Comparison of ENCODE assay signal across 11 cellular contexts in genomic region chr5:54884195-54884536, GRCh38.
A peak's percentile ranks its signal among the peaks of the same experiment; 100 is the strongest.
DNase-seq lines count a peak whose midpoint lies in the region; ATAC-seq and TF ChIP-seq lines count a peak whose summit lies in the region.
"Had no signal": no experiment of that assay in that cellular context is flagged by ENCODE, and none has a peak within 500 bp of the region (broad histone marks: within the 10 kb centered on the region; RNA-seq: fewer than 3 reads in every experiment).

No MANE protein-coding gene starts in this region.

- intact Hi-C loops in breast epithelium (cut with DNase I; ENCODE audit: low total_unique reads), result no loop called here
- intact Hi-C loops in mammary epithelial cell (cut with micrococcal nuclease), result no loop called here
- intact Hi-C loops in naive thymus-derived CD4-positive, alpha-beta T cell (cut with micrococcal nuclease), result no loop called here
- intact Hi-C loops in activated T-helper 2 cell treated with anti-CD3 and anti-CD28 coated beads, Interferon-gamma antibody, Interleukin-2, Interleukin-4, amounts not matched to agents 10 μg/mL and 5 μg/mL and 100 μg/mL, durations not matched to agents 14 hours and 24 hours and 36 hours (cut with micrococcal nuclease), result loop anchor here (10.0 kb wide), 1 partner anchor 341 kb away; the partner anchor contains the start of gene MCIDAS

- 70% methylated on average over 2 of the region's 18 CpGs for WGBS in mammary epithelial cell (ENCODE audit: low coverage, missing lambda C conversion rate)
- 38 to 42% methylated on average over 12 to 14 of the region's 18 CpGs for WGBS in tibial nerve, 2 donors

- peak overlapping the region; percentile 87 for H3K4me3 Mint-ChIP-seq in endothelial cell (ENCODE audit: unreplicated experiment)
- H3K4me3 Mint-ChIP-seq in naive thymus-derived CD4-positive, alpha-beta T cell, result peak overlapping the region in 9 of 10 donors; percentile 21 to 91 (median 54)
- no peak overlapping the region for H3K4me3 Mint-ChIP-seq in activated T-helper 2 cell treated with anti-CD3 and anti-CD28 coated beads, Interferon-gamma antibody, Interleukin-2, Interleukin-4, amounts not matched to agents 10 μg/mL and 5 μg/mL and 100 μg/mL, durations not matched to agents 14 hours and 24 hours and 36 hours (ENCODE audit: low read depth)

- no TSS peak for BruUV-seq in mammary epithelial cell (replicated peaks; lab: Mats Ljungman, UMichigan)

- ATAC-seq in naive thymus-derived CD4-positive, alpha-beta T cell, result no peak
- no peak for ATAC-seq in GM21576 (IDR thresholded peaks at IDR 0.05; ENCODE audit: unreplicated experiment)

- POLR2A ChIA-PET in naive thymus-derived CD4-positive, alpha-beta T cell (lab: Charles Lee), result no interaction called here

- H3K9me3 ChIP-seq in breast epithelium (no peaks in the 10 kb centered on the region), mammary epithelial cell (replicated peaks; ENCODE audit: insufficient read depth, low read length) (no peaks in the 10 kb centered on the region), tibial nerve (no peaks in the 10 kb centered on the region)
- H3K9me3 ChIP-seq in naive thymus-derived CD4-positive, alpha-beta T cell (ENCODE audit: control insufficient read depth in 2 of 3, low read length in 3 of 3), result no peaks in the 10 kb centered on the region
- H3K9me3 ChIP-seq: BE2C, uterus had no signal

- H3K9me3 Mint-ChIP-seq in endothelial cell (ENCODE audit: unreplicated experiment), result no peaks in the 10 kb centered on the region
- H3K9me3 Mint-ChIP-seq in naive thymus-derived CD4-positive, alpha-beta T cell, result peaks cover 0 to 7% (median 0%) of the 10 kb centered on the region in 11 donors
- no peaks in the 10 kb centered on the region for H3K9me3 Mint-ChIP-seq in activated T-helper 2 cell treated with anti-CD3 and anti-CD28 coated beads, Interferon-gamma antibody, Interleukin-2, Interleukin-4, amounts not matched to agents 10 μg/mL and 5 μg/mL and 100 μg/mL, durations not matched to agents 14 hours and 24 hours and 36 hours

- TF ChIP-seq POLR2A in breast epithelium (IDR thresholded peaks at IDR 0.05) (no peak), tibial nerve (IDR thresholded peaks at IDR 0.05) (no peak)

- no peak for TF ChIP-seq EP300 in tibial nerve (IDR thresholded peaks at IDR 0.05)

- dilution Hi-C loops in mammary epithelial cell (cut with HindIII; ENCODE audit: low sequenced_read_pairs), result no loop called here

- H3K36me3 Mint-ChIP-seq in endothelial cell (ENCODE audit: low read depth, unreplicated experiment), result peaks cover 3% of the 10 kb centered on the region
- peaks cover 0 to 8% (median 3%) of the 10 kb centered on the region in 5 donors for H3K36me3 Mint-ChIP-seq in naive thymus-derived CD4-positive, alpha-beta T cell
- H3K36me3 Mint-ChIP-seq in activated T-helper 2 cell treated with anti-CD3 and anti-CD28 coated beads, Interferon-gamma antibody, Interleukin-2, Interleukin-4, amounts not matched to agents 10 μg/mL and 5 μg/mL and 100 μg/mL, durations not matched to agents 14 hours and 24 hours and 36 hours (ENCODE audit: low read depth), result peaks cover 5% of the 10 kb centered on the region

- peak overlapping the region; percentile 48 to 64 (median 52) for H3K4me3 ChIP-seq in breast epithelium
- no peak overlapping the region for H3K4me3 ChIP-seq in mammary epithelial cell (replicated peaks in 1 of 3; ENCODE audit: insufficient read depth in 1 of 3, low read depth in 2 of 3, low read length in 3 of 3)
- H3K4me3 ChIP-seq in naive thymus-derived CD4-positive, alpha-beta T cell (ENCODE audit: low read length), result no peak overlapping the region
- H3K4me3 ChIP-seq in tibial nerve, result peak overlapping the region in 3 of 4 donors; percentile 38 to 61 (median 53)

- no peak overlapping the region for H3K9ac ChIP-seq in mammary epithelial cell (ENCODE audit: insufficient read depth, low read length)

- DNase-seq in breast epithelium (ENCODE audit: low spot score in 2 of 2) (no peak), mammary epithelial cell (no peak), endothelial cell (ENCODE audit: low spot score) (no peak), tibial nerve (ENCODE audit: low spot score in 2 of 2) (no peak), iPS-NIHi11 (ENCODE audit: low spot score) (no peak)
- no peak for DNase-seq in naive thymus-derived CD4-positive, alpha-beta T cell
- no peak for DNase-seq in activated T-helper 2 cell treated with anti-CD3 and anti-CD28 coated beads, Interferon-gamma antibody, Interleukin-2, Interleukin-4, amounts not matched to agents 10 μg/mL and 5 μg/mL and 100 μg/mL, durations not matched to agents 14 hours and 24 hours and 36 hours (ENCODE audit: low spot score)
- DNase-seq: BE2C, NCI-H1417 treated with DMSO at 0.1 percent for 48 hours had no signal

- no peaks in the 10 kb centered on the region for H4K20me1 ChIP-seq in mammary epithelial cell (ENCODE audit: insufficient read depth, low read length)

- H3K27me3 ChIP-seq in breast epithelium (peaks cover 0 to 4% of the 10 kb centered on the region in 2 donors), mammary epithelial cell (ENCODE audit: insufficient read depth, low read length) (peaks cover 16% of the 10 kb centered on the region), tibial nerve (peaks cover 0 to 18% of the 10 kb centered on the region in 2 donors)
- H3K27me3 ChIP-seq in naive thymus-derived CD4-positive, alpha-beta T cell (ENCODE audit: control insufficient read depth in 2 of 2, insufficient read depth in 2 of 2, low read length in 2 of 2), result peaks cover 5 to 22% of the 10 kb centered on the region in 2 donors
- H3K27me3 ChIP-seq: uterus had no signal

- no peaks in the 10 kb centered on the region for H3K79me2 ChIP-seq in mammary epithelial cell (ENCODE audit: insufficient read depth, low read length)

- H3K4me2 ChIP-seq in mammary epithelial cell (ENCODE audit: insufficient read depth, low read depth, low read length), result no peak overlapping the region

- H3K27ac Mint-ChIP-seq in endothelial cell (ENCODE audit: unreplicated experiment), result no peak overlapping the region
- no peak overlapping the region for H3K27ac Mint-ChIP-seq in naive thymus-derived CD4-positive, alpha-beta T cell
- H3K27ac Mint-ChIP-seq in activated T-helper 2 cell treated with anti-CD3 and anti-CD28 coated beads, Interferon-gamma antibody, Interleukin-2, Interleukin-4, amounts not matched to agents 10 μg/mL and 5 μg/mL and 100 μg/mL, durations not matched to agents 14 hours and 24 hours and 36 hours, result no peak overlapping the region

- CTCF ChIA-PET in mammary epithelial cell (lab: Charles Lee; ENCODE audit: low non-redundant PET), result no interaction called here
- CTCF ChIA-PET in naive thymus-derived CD4-positive, alpha-beta T cell (lab: Charles Lee), result no interaction called here

- no peak overlapping the region for H2AFZ ChIP-seq in mammary epithelial cell (ENCODE audit: low read depth, low read length)

- in situ Hi-C loops in mammary epithelial cell (cut with MboI; ENCODE audit: low sequenced_read_pairs in 2 of 2), result no loop called here

- peaks cover 10% of the 10 kb centered on the region for H3K4me1 Mint-ChIP-seq in endothelial cell (ENCODE audit: unreplicated experiment)
- H3K4me1 Mint-ChIP-seq in naive thymus-derived CD4-positive, alpha-beta T cell, result peaks cover 7 to 15% (median 8%) of the 10 kb centered on the region in 7 donors
- H3K4me1 Mint-ChIP-seq in activated T-helper 2 cell treated with anti-CD3 and anti-CD28 coated beads, Interferon-gamma antibody, Interleukin-2, Interleukin-4, amounts not matched to agents 10 μg/mL and 5 μg/mL and 100 μg/mL, durations not matched to agents 14 hours and 24 hours and 36 hours (ENCODE audit: low read depth), result peaks cover 16% of the 10 kb centered on the region

- TF ChIP-seq CTCF in breast epithelium (IDR thresholded peaks at IDR 0.05), result no peak
- no peak for TF ChIP-seq CTCF in mammary epithelial cell (conservative IDR thresholded peaks at IDR 0.05 in 1 of 2, IDR thresholded peaks at IDR 0.05 in 1 of 2; ENCODE audit: extremely low read depth in 1 of 2, insufficient read depth in 1 of 2, low read depth in 1 of 2, low read length in 2 of 2)
- no peak for TF ChIP-seq CTCF in endothelial cell (IDR thresholded peaks at IDR 0.05; ENCODE audit: unreplicated experiment)
- no peak for TF ChIP-seq CTCF in tibial nerve (IDR thresholded peaks at IDR 0.05)

- H3K27me3 Mint-ChIP-seq in endothelial cell (ENCODE audit: unreplicated experiment), result peaks cover 15% of the 10 kb centered on the region
- H3K27me3 Mint-ChIP-seq in naive thymus-derived CD4-positive, alpha-beta T cell, result peaks cover 58 to 91% (median 60%) of the 10 kb centered on the region in 5 donors
- peaks cover 80% of the 10 kb centered on the region for H3K27me3 Mint-ChIP-seq in activated T-helper 2 cell treated with anti-CD3 and anti-CD28 coated beads, Interferon-gamma antibody, Interleukin-2, Interleukin-4, amounts not matched to agents 10 μg/mL and 5 μg/mL and 100 μg/mL, durations not matched to agents 14 hours and 24 hours and 36 hours (ENCODE audit: low read depth)

- no peaks in the 10 kb centered on the region for H3K4me1 ChIP-seq in breast epithelium
- H3K4me1 ChIP-seq in mammary epithelial cell (ENCODE audit: insufficient read depth, low read length), result peaks cover 19% of the 10 kb centered on the region
- H3K4me1 ChIP-seq in naive thymus-derived CD4-positive, alpha-beta T cell (ENCODE audit: control insufficient read depth in 2 of 2, insufficient read depth in 2 of 2, low read length in 2 of 2), result no peaks in the 10 kb centered on the region
- peaks cover 0 to 18% (median 0%) of the 10 kb centered on the region in 4 donors for H3K4me1 ChIP-seq in tibial nerve
- H3K4me1 ChIP-seq: BE2C had no signal

- H3K36me3 ChIP-seq in breast epithelium (no peaks in the 10 kb centered on the region), mammary epithelial cell (ENCODE audit: insufficient read depth, low read length) (no peaks in the 10 kb centered on the region), tibial nerve (no peaks in the 10 kb centered on the region)
- no peaks in the 10 kb centered on the region for H3K36me3 ChIP-seq in naive thymus-derived CD4-positive, alpha-beta T cell (ENCODE audit: control insufficient read depth in 2 of 3, insufficient read depth in 3 of 3, low read length in 3 of 3)
- H3K36me3 ChIP-seq: BE2C, uterus had no signal

- no peak overlapping the region for H3K27ac ChIP-seq in breast epithelium
- no peak overlapping the region for H3K27ac ChIP-seq in mammary epithelial cell (ENCODE audit: insufficient read depth, low read depth, low read length)
- no peak overlapping the region for H3K27ac ChIP-seq in naive thymus-derived CD4-positive, alpha-beta T cell (ENCODE audit: low read depth, low read length)
- peak overlapping the region in 1 of 4 donors; percentile 72 for H3K27ac ChIP-seq in tibial nerve

Comparison
In these comparisons a context has a peak if more than half of its experiments do, and no peak if none do; other contexts are left out.
1. H3K4me3 ChIP-seq: peak in breast epithelium (3 of 3) and tibial nerve (3 of 4); none in mammary epithelial cell (0 of 3) and naive thymus-derived CD4-positive, alpha-beta T cell (single experiment).